2 cellular contexts compared by ENCODE assay signal in genomic region chr12:17976202-17976601, GRCh38.
TF ChIP-seq lines count a peak whose summit lies in the region.

No MANE protein-coding gene starts in this region.

TF ChIP-seq in SK-N-SH, 30 proteins besides CTCF, POLR2A, EP300 and RAD21 (continued from another document):
- TF ChIP-seq MAX (IDR thresholded peaks at IDR 0.05; ENCODE audit: low read depth) (no peak), FOXJ3 (CRISPR knock-in tag; IDR thresholded peaks at IDR 0.05) (no peak), TEAD4 (IDR thresholded peaks at IDR 0.05; ENCODE audit: borderline replicate concordance, insufficient read depth) (no peak), RFX5 (IDR thresholded peaks at IDR 0.05; ENCODE audit: low read length) (no peak), RCOR1 (IDR thresholded peaks at IDR 0.05; ENCODE audit: low read length) (no peak), TAF1 (IDR thresholded peaks at IDR 0.05; ENCODE audit: borderline replicate concordance, low read depth, low read length) (no peak), NRF1 (IDR thresholded peaks at IDR 0.05; ENCODE audit: low read depth, low read length) (no peak), FOSL2 (IDR thresholded peaks at IDR 0.05; ENCODE audit: borderline replicate concordance, low read depth) (no peak), FOXM1 (IDR thresholded peaks at IDR 0.05; ENCODE audit: low read depth) (no peak), CHD2 (IDR thresholded peaks at IDR 0.05; ENCODE audit: low read length, partially characterized antibody) (no peak), SIN3A (IDR thresholded peaks at IDR 0.05; ENCODE audit: borderline replicate concordance, low read depth, low read length) (no peak), IRF3 (IDR thresholded peaks at IDR 0.05; ENCODE audit: low read depth, low read length) (no peak), SMC3 (IDR thresholded peaks at IDR 0.05; ENCODE audit: low read depth, low read length) (no peak), USF1 (IDR thresholded peaks at IDR 0.05; ENCODE audit: borderline replicate concordance, low read depth) (no peak), GABPA (IDR thresholded peaks at IDR 0.05; ENCODE audit: low read depth) (no peak), EZH2phosphoT487 (IDR thresholded peaks at IDR 0.05; ENCODE audit: borderline replicate concordance, low read depth) (no peak), USF2 (IDR thresholded peaks at IDR 0.05; ENCODE audit: borderline replicate concordance, low read depth, low read length) (no peak), PBX3 (IDR thresholded peaks at IDR 0.05) (no peak), REST (IDR thresholded peaks at IDR 0.05; ENCODE audit: low read depth, low read length) (no peak)

TF ChIP-seq in endothelial cell of umbilical vein, 7 proteins besides CTCF, POLR2A, EP300 and RAD21 (continued from another document):
- TF ChIP-seq MAX (IDR thresholded peaks at IDR 0.05; ENCODE audit: insufficient read depth, insufficient read length) (no peak), MYC (IDR thresholded peaks at IDR 0.05; ENCODE audit: low read depth, low read length) (no peak), FOS (IDR thresholded peaks at IDR 0.05; ENCODE audit: borderline replicate concordance, insufficient read depth, low read length) (no peak)
